Comparison of ENCODE assay signal across 1 cellular context in the genomic region with DNA sequence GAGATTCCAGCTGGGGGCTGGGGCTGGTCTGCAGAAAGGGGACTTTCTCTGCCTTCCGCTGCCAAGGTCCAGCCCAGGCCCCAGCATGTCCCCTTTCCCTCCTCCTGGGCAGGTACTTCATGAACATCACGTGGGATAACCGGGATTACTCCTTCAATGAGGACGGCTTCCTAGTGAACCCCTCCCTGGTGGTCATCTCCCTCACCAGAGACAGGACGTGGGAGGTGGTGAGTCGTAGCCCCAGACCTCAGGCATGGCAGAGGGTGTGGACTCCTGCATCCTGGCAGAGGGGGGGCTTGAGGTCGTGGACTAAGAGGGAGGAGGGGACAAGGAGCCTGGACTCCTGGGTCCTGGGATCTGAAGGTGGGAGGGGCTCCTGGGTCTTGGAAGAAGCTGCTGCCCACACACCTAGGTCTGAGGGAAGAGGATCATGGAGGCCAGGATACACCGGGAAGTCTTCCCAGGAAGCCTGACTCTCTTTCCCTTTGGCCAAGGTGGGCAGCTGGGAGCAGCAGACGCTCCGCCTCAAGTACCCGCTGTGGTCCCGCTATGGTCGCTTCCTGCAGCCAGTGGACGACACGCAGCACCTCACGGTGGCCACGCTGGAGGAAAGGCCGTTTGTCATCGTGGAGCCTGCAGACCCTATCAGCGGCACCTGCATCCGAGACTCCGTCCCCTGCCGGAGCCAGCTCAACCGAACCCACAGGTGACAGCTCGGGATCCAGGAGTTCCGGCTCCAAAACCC.
TF ChIP-seq lines count a peak whose summit lies in the region.

No MANE protein-coding gene starts in this region.

TF ChIP-seq in HEK293, 187 proteins besides CTCF, POLR2A, EP300 and RAD21 (continued from another document):
- peak; percentile 60 for TF ChIP-seq ZFHX2 (tag by site-specific recombination; conservative IDR thresholded peaks at IDR 0.05)
- peak; percentile 27; the same call in 1 of the 2 replicates for TF ChIP-seq PRDM1 (tag by site-specific recombination; IDR thresholded peaks at IDR 0.05)
- peak; percentile 33; the same call in 1 of the 2 replicates for TF ChIP-seq IKZF3 (tag by site-specific recombination; IDR thresholded peaks at IDR 0.05)
- no peak for TF ChIP-seq ZXDB (tag by site-specific recombination; IDR thresholded peaks at IDR 0.05)
